1 cellular context compared by ENCODE assay signal in the genomic region with DNA sequence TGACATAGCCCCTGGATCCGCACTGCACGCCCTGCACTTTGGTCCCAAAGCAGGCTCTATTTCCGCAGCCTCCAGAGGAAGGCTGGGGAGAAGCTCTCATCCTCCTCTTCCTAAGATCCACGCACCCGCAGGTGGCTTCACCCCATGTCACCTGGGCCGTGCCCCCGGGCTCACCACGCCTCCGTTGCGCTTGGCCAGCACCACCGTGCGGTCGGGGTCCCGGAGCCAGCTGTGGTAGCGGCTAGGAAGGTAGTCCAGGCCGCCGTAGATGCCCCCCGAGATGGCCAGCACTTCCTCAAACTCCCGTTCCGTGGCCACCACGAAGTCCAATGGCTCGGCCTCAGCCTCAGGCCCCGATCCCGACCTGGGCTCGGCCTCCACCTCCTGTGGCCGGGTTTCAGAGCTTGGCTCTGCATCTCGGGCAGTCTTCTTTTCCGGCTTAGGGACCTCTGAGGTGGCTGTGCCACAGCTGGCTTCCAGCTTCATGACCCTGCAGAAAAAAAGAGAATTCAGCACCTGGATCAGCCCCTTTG.
TF ChIP-seq lines count a peak whose summit lies in the region.

No MANE protein-coding gene starts in this region.

TF ChIP-seq in GM12878, 131 proteins besides CTCF, POLR2A, EP300 and RAD21:
- TF ChIP-seq, protein P1, sequence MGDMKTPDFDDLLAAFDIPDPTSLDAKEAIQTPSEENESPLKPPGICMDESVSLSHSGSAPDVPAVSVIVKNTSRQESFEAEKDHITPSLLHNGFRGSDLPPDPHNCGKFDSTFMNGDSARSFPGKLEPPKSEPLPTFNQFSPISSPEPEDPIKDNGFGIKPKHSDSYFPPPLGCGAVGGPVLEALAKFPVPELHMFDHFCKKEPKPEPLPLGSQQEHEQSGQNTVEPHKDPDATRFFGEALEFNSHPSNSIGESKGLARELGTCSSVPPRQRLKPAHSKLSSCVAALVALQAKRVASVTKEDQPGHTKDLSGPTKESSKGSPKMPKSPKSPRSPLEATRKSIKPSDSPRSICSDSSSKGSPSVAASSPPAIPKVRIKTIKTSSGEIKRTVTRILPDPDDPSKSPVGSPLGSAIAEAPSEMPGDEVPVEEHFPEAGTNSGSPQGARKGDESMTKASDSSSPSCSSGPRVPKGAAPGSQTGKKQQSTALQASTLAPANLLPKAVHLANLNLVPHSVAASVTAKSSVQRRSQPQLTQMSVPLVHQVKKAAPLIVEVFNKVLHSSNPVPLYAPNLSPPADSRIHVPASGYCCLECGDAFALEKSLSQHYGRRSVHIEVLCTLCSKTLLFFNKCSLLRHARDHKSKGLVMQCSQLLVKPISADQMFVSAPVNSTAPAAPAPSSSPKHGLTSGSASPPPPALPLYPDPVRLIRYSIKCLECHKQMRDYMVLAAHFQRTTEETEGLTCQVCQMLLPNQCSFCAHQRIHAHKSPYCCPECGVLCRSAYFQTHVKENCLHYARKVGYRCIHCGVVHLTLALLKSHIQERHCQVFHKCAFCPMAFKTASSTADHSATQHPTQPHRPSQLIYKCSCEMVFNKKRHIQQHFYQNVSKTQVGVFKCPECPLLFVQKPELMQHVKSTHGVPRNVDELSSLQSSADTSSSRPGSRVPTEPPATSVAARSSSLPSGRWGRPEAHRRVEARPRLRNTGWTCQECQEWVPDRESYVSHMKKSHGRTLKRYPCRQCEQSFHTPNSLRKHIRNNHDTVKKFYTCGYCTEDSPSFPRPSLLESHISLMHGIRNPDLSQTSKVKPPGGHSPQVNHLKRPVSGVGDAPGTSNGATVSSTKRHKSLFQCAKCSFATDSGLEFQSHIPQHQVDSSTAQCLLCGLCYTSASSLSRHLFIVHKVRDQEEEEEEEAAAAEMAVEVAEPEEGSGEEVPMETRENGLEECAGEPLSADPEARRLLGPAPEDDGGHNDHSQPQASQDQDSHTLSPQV (IDR thresholded peaks at IDR 0.05): no peak
- TF ChIP-seq IKZF2 (IDR thresholded peaks at IDR 0.05) (no peak), HDGF (IDR thresholded peaks at IDR 0.05) (no peak), YBX1 (IDR thresholded peaks at IDR 0.05) (no peak), HDAC6 (IDR thresholded peaks at IDR 0.05; ENCODE audit: unreplicated experiment) (no peak), RELA (IDR thresholded peaks at IDR 0.05; ENCODE audit: borderline replicate concordance, partially characterized antibody) (no peak)
- TF ChIP-seq, protein P2, sequence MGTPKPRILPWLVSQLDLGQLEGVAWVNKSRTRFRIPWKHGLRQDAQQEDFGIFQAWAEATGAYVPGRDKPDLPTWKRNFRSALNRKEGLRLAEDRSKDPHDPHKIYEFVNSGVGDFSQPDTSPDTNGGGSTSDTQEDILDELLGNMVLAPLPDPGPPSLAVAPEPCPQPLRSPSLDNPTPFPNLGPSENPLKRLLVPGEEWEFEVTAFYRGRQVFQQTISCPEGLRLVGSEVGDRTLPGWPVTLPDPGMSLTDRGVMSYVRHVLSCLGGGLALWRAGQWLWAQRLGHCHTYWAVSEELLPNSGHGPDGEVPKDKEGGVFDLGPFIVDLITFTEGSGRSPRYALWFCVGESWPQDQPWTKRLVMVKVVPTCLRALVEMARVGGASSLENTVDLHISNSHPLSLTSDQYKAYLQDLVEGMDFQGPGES (IDR thresholded peaks at IDR 0.05): no peak
- TF ChIP-seq, protein P3, sequence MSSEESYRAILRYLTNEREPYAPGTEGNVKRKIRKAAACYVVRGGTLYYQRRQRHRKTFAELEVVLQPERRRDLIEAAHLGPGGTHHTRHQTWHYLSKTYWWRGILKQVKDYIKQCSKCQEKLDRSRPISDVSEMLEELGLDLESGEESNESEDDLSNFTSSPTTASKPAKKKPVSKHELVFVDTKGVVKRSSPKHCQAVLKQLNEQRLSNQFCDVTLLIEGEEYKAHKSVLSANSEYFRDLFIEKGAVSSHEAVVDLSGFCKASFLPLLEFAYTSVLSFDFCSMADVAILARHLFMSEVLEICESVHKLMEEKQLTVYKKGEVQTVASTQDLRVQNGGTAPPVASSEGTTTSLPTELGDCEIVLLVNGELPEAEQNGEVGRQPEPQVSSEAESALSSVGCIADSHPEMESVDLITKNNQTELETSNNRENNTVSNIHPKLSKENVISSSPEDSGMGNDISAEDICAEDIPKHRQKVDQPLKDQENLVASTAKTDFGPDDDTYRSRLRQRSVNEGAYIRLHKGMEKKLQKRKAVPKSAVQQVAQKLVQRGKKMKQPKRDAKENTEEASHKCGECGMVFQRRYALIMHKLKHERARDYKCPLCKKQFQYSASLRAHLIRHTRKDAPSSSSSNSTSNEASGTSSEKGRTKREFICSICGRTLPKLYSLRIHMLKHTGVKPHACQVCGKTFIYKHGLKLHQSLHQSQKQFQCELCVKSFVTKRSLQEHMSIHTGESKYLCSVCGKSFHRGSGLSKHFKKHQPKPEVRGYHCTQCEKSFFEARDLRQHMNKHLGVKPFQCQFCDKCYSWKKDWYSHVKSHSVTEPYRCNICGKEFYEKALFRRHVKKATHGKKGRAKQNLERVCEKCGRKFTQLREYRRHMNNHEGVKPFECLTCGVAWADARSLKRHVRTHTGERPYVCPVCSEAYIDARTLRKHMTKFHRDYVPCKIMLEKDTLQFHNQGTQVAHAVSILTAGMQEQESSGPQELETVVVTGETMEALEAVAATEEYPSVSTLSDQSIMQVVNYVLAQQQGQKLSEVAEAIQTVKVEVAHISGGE (CRISPR knock-in tag; IDR thresholded peaks at IDR 0.05): no peak
- TF ChIP-seq, protein P4, sequence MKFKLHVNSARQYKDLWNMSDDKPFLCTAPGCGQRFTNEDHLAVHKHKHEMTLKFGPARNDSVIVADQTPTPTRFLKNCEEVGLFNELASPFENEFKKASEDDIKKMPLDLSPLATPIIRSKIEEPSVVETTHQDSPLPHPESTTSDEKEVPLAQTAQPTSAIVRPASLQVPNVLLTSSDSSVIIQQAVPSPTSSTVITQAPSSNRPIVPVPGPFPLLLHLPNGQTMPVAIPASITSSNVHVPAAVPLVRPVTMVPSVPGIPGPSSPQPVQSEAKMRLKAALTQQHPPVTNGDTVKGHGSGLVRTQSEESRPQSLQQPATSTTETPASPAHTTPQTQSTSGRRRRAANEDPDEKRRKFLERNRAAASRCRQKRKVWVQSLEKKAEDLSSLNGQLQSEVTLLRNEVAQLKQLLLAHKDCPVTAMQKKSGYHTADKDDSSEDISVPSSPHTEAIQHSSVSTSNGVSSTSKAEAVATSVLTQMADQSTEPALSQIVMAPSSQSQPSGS (IDR thresholded peaks at IDR 0.05; ENCODE audit: low read length): no peak
- TF ChIP-seq, protein P5, sequence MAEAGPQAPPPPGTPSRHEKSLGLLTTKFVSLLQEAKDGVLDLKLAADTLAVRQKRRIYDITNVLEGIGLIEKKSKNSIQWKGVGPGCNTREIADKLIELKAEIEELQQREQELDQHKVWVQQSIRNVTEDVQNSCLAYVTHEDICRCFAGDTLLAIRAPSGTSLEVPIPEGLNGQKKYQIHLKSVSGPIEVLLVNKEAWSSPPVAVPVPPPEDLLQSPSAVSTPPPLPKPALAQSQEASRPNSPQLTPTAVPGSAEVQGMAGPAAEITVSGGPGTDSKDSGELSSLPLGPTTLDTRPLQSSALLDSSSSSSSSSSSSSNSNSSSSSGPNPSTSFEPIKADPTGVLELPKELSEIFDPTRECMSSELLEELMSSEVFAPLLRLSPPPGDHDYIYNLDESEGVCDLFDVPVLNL (IDR thresholded peaks at IDR 0.05; ENCODE audit: low read depth, low read length): no peak
- TF ChIP-seq, protein P6, sequence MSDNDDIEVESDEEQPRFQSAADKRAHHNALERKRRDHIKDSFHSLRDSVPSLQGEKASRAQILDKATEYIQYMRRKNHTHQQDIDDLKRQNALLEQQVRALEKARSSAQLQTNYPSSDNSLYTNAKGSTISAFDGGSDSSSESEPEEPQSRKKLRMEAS (IDR thresholded peaks at IDR 0.05; ENCODE audit: low read depth, low read length): no peak
